10 cellular contexts compared by ENCODE assay signal in the genomic region with DNA sequence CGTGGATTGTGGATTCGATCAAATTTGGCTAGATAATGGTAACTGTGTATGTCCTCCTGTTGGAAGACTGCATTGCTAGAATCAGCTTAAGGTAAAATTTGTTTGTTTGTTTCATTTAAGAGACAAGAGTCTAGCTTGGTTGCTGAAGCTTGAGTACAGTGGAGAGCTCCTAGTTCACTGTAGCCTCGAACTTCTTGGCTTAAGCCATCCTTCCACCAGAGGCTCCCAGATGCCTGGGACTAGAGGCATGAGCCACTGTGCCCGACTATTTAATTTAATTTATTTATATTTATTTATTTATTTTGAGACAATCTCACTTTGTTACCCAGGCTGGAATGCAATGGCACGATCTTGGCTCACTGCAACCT. TPM values are rescaled to one million over a fixed set of nuclear protein-coding genes. Genes with fewer than 3 reads are reported as not detected.
DNase-seq lines count a peak whose midpoint lies in the region; ATAC-seq and TF ChIP-seq lines count a peak whose summit lies in the region.
"Had no signal": no experiment of that assay in that cellular context is flagged by ENCODE, and none has a peak within 500 bp of the region (broad histone marks: within the 10 kb centered on the region; RNA-seq: fewer than 3 reads in every experiment).

No MANE protein-coding gene starts in this region.

- H3K4me3 ChIP-seq in GM08714 (ENCODE audit: low read length) (peak overlapping the region; percentile 69; the same call in 1 of the 2 replicates), PC-3 (ENCODE audit: low read length) (peak overlapping the region; percentile 87), ovary (no peak overlapping the region)

- TF ChIP-seq CTCF in PC-3 (conservative IDR thresholded peaks at IDR 0.05; ENCODE audit: low read depth, low read length), result no peak
- no peak for TF ChIP-seq CTCF in endothelial cell (IDR thresholded peaks at IDR 0.05; ENCODE audit: unreplicated experiment)
- TF ChIP-seq CTCF in progenitor cell of endocrine pancreas (IDR thresholded peaks at IDR 0.05; ENCODE audit: unreplicated experiment), result no peak
- no peak for TF ChIP-seq CTCF in ovary (IDR thresholded peaks at IDR 0.05)

- POLR2A ChIA-PET in PC-3 (lab: Charles Lee; ENCODE audit: unreplicated experiment), result interaction anchor here (0.5 to 0.6 kb wide), 3 partner anchors 33 to 116 kb away, joined by 3 to 6 read pairs (median 3); no protein-coding TSS in a partner anchor

- H3K9ac ChIP-seq in PC-3 (ENCODE audit: low read length), result peak overlapping the region; percentile 79; the same call in 1 of the 2 replicates

- H3K27ac Mint-ChIP-seq in endothelial cell (ENCODE audit: unreplicated experiment) (no peak overlapping the region), progenitor cell of endocrine pancreas (peak overlapping the region; percentile 99)

- H3K4me1 ChIP-seq in PC-3 (ENCODE audit: insufficient read depth, low read length) (peaks cover 16% of the 10 kb centered on the region), ovary (ENCODE audit: insufficient read depth) (peaks cover 6% of the 10 kb centered on the region)

- H3K4me1 Mint-ChIP-seq in endothelial cell (ENCODE audit: unreplicated experiment) (peaks cover 10% of the 10 kb centered on the region), progenitor cell of endocrine pancreas (ENCODE audit: low read depth) (peaks cover 22% of the 10 kb centered on the region)

- H3K36me3 ChIP-seq in PC-3 (ENCODE audit: low read depth, low read length) (no peaks in the 10 kb centered on the region), ovary (no peaks in the 10 kb centered on the region)
- H3K36me3 ChIP-seq: pancreas had no signal

- peaks cover 57% of the 10 kb centered on the region for H3K79me2 ChIP-seq in PC-3 (ENCODE audit: low read length)

- H3K36me3 Mint-ChIP-seq in endothelial cell (ENCODE audit: low read depth, unreplicated experiment) (no peaks in the 10 kb centered on the region), progenitor cell of endocrine pancreas (ENCODE audit: insufficient read depth) (peaks cover 2% of the 10 kb centered on the region)

- DNase-seq in PC-3 (no peak), endothelial cell (ENCODE audit: low spot score) (no peak), progenitor cell of endocrine pancreas (ENCODE audit: low spot score, unreplicated experiment) (no peak), ovary (no peak), cerebellar nuclear complex (lab: John Stamatoyannopoulos, UW) (no peak)
- DNase-seq: SIG-M5 had no signal

- CTCF ChIA-PET in PC-3 (lab: Charles Lee), result interaction anchor here (0.6 to 3.8 kb wide), 2 partner anchors 122 to 281 kb away, joined by 3 to 32 read pairs; no protein-coding TSS in a partner anchor

- H3K9me3 ChIP-seq in PC-3 (ENCODE audit: low read length) (no peaks in the 10 kb centered on the region), ovary (no peaks in the 10 kb centered on the region)
- H3K9me3 ChIP-seq: pancreas, testis had no signal

- 79 to 80% (median 79%) methylated on average over 5 of the region's 5 CpGs for WGBS in ovary, 3 donors

- TF ChIP-seq POLR2A in ovary (IDR thresholded peaks at IDR 0.05), result no peak

- H3K4me2 ChIP-seq in PC-3 (ENCODE audit: low read length), result peak overlapping the region; percentile 89

- H3K27me3 ChIP-seq in PC-3 (ENCODE audit: low read length) (no peaks in the 10 kb centered on the region), ovary (no peaks in the 10 kb centered on the region)
- H3K27me3 ChIP-seq: pancreas, testis had no signal

- no peaks in the 10 kb centered on the region for H3K9me3 Mint-ChIP-seq in endothelial cell (ENCODE audit: unreplicated experiment)
- no peaks in the 10 kb centered on the region for H3K9me3 Mint-ChIP-seq in progenitor cell of endocrine pancreas (ENCODE audit: low read depth)

- H3K9me2 ChIP-seq in PC-3 (replicated peaks; ENCODE audit: low read length), result no peaks in the 10 kb centered on the region

- no peak for TF ChIP-seq EP300 in ovary (IDR thresholded peaks at IDR 0.05)

- H3F3A ChIP-seq in PC-3 (ENCODE audit: low read length, unreplicated experiment), result no peaks in the 10 kb centered on the region

- peak overlapping the region; percentile 86 for H2AFZ ChIP-seq in PC-3 (ENCODE audit: low read length)

- H3K27me3 Mint-ChIP-seq in endothelial cell (ENCODE audit: unreplicated experiment) (no peaks in the 10 kb centered on the region), progenitor cell of endocrine pancreas (no peaks in the 10 kb centered on the region)

- H4K20me1 ChIP-seq in PC-3 (ENCODE audit: low read length), result no peaks in the 10 kb centered on the region

- peak overlapping the region; percentile 94 for H3K4me3 Mint-ChIP-seq in endothelial cell (ENCODE audit: unreplicated experiment)
- peak overlapping the region; percentile 97 for H3K4me3 Mint-ChIP-seq in progenitor cell of endocrine pancreas (ENCODE audit: low read depth)

- no peak for ATAC-seq in PC-3
- no peak for ATAC-seq in GM18858 (IDR thresholded peaks at IDR 0.05; ENCODE audit: unreplicated experiment)

- intact Hi-C loops in PC-3 (cut with micrococcal nuclease), result no loop called here
- intact Hi-C loops in ovary (cut with DNase I), result no loop called here

- no peak overlapping the region for H3K27ac ChIP-seq in PC-3 (ENCODE audit: low read length)
- H3K27ac ChIP-seq in ovary, result no peak overlapping the region

- BruUV-seq in PC-3 (replicated peaks; lab: Mats Ljungman, UMichigan), result no TSS peak

RNA-seq across cellular contexts. Expression of gene PHACTR4, which starts 1.5 kb away (rescaled TPM):
- 9.1 and 12.7 TPM in 2 replicates for total RNA-seq in PC-3 (2014; rRNA removed)
- 56.6 TPM for total RNA-seq in endothelial cell (ENCODE audit: unreplicated experiment)
- 74.6 and 80.6 TPM in 2 replicates for total RNA-seq in progenitor cell of endocrine pancreas
- total RNA-seq in ovary, result 10 to 100 TPM; 20.1 to 37.7 (median 31.8) TPM
- polyA plus RNA-seq in ovary, result 10 to 100 TPM; 20.3 to 50.8 TPM

RNA-seq across cellular contexts. Expression of gene MED18, which starts 42.2 kb away (rescaled TPM):
- total RNA-seq in PC-3 (2014; rRNA removed) (10.1 and 13.6 TPM in 2 replicates), endothelial cell (ENCODE audit: unreplicated experiment) (12.4 TPM), progenitor cell of endocrine pancreas (13.2 and 13.3 TPM in 2 replicates), ovary (10 to 100 TPM in 1 of 7 donors, 1 to 10 TPM in 6; 6.4 to 14.5 (median 8.6) TPM)
- 10 to 100 TPM in 1 of 2 donors, 1 to 10 TPM in 1; 9.0 to 15.3 TPM for polyA plus RNA-seq in ovary
